In genomic region chr4:127965803-127966175, GRCh38 we compare ENCODE assay signal across 8 cellular contexts. TPM values are rescaled to one million over a fixed set of nuclear protein-coding genes. Genes with fewer than 3 reads are reported as not detected.
A peak's percentile ranks its signal among the peaks of the same experiment; 100 is the strongest.
DNase-seq lines count a peak whose midpoint lies in the region; TF ChIP-seq lines count a peak whose summit lies in the region.

No MANE protein-coding gene starts in this region.

- no peaks in the 10 kb centered on the region; a peak in 1 of 5 replicates for H3K9me3 Mint-ChIP-seq in H9
- H3K9me3 Mint-ChIP-seq in brain, result peaks cover 0 to 5% (median 3%) of the 10 kb centered on the region in 5 experiments

- no peak overlapping the region for H4K5ac ChIP-seq in H9 (ENCODE audit: insufficient read length, low read depth, low read length)

- H3K27me3 Mint-ChIP-seq in H9 (ENCODE audit: low read depth), result no peaks in the 10 kb centered on the region
- H3K27me3 Mint-ChIP-seq in brain, result peaks cover 13% of the 10 kb centered on the region

- H2BK20ac ChIP-seq in H9 (ENCODE audit: low read depth, low read length, poor library complexity, severe bottlenecking), result no peak overlapping the region

- no peak overlapping the region for H3K4ac ChIP-seq in H9 (ENCODE audit: low read depth, low read length)

- peak overlapping the region; percentile 91 for H3K4me2 ChIP-seq in H9 (ENCODE audit: insufficient read depth, insufficient read length, low read length)

- H3K27ac ChIP-seq in H9 (ENCODE audit: insufficient read length, low read depth, low read length), result peak overlapping the region; percentile 31

- peak overlapping the region; percentile 97 for H3K4me3 Mint-ChIP-seq in H9
- H3K4me3 Mint-ChIP-seq in brain, result peak overlapping the region; percentile 92 to 99 (median 97)

- no peak overlapping the region for H2BK12ac ChIP-seq in H9 (ENCODE audit: insufficient read length, low read depth, low read length)

- H3T11ph ChIP-seq in H9 (ENCODE audit: low read length), result no peak overlapping the region

- peak overlapping the region; percentile 79 for H3K9ac ChIP-seq in H9 (ENCODE audit: extremely low read depth, insufficient read length, low read length)

- H3K14ac ChIP-seq in H9 (ENCODE audit: insufficient read depth, low read length), result 0 out of 2 replicates have a peak overlapping the region, but pooled peaks have one; percentile 33

- peaks cover 13 to 17% (median 14%) of the 10 kb centered on the region in 3 experiments for H3K36me3 Mint-ChIP-seq in H9 (ENCODE audit: insufficient read depth in 1 of 3, low read depth in 3 of 3)
- H3K36me3 Mint-ChIP-seq in brain, result peaks cover 33% of the 10 kb centered on the region

- H3K36me3 ChIP-seq in MG63, result no peaks in the 10 kb centered on the region
- H3K36me3 ChIP-seq in kidney epithelial cell (ENCODE audit: control insufficient read depth, insufficient read depth, low read length), result no peaks in the 10 kb centered on the region

- H3K4me1 Mint-ChIP-seq in H9 (peaks cover 14 to 17% of the 10 kb centered on the region in 2 experiments), brain (peaks cover 58% of the 10 kb centered on the region)

- H2AFZ ChIP-seq in H9 (ENCODE audit: low read length), result no peak overlapping the region

- H2BK5ac ChIP-seq in H9 (ENCODE audit: insufficient read length, low read length), result no peak overlapping the region

- no peak overlapping the region for H3K56ac ChIP-seq in H9 (ENCODE audit: insufficient read length, low read depth, low read length)

- H3K4me1 ChIP-seq in H9 (ENCODE audit: insufficient read depth, low read length), result peaks cover 2% of the 10 kb centered on the region; the same call in 1 of the 2 replicates

- H2BK15ac ChIP-seq in H9 (ENCODE audit: low read depth, low read length), result no peak overlapping the region

- no peaks in the 10 kb centered on the region for H3K27me3 ChIP-seq in H9 (ENCODE audit: insufficient read depth, low read length)
- no peaks in the 10 kb centered on the region for H3K27me3 ChIP-seq in MG63
- no peaks in the 10 kb centered on the region for H3K27me3 ChIP-seq in kidney epithelial cell (ENCODE audit: control insufficient read depth, insufficient read depth, low read length)

- no CpG with 5 or more reads among the region's 15 CpGs for WGBS in H9 (ENCODE audit: extremely low coverage, insufficient read length, low lambda C conversion rate)

- H3K23ac ChIP-seq in H9 (ENCODE audit: insufficient read length, low read depth, low read length), result no peak overlapping the region

- H3K18ac ChIP-seq in H9 (ENCODE audit: insufficient read length, low read depth, low read length), result no peak overlapping the region

- H3K9me3 ChIP-seq in H9 (ENCODE audit: control insufficient read depth, low read depth, low read length), result no peaks in the 10 kb centered on the region
- no peaks in the 10 kb centered on the region for H3K9me3 ChIP-seq in MG63

- peaks cover 3% of the 10 kb centered on the region; the same call in 1 of the 2 replicates for H3K79me2 ChIP-seq in H9 (ENCODE audit: insufficient read depth, low read length)

- H4K91ac ChIP-seq in H9 (ENCODE audit: insufficient read length, low read depth, low read length), result no peak overlapping the region

- no peaks in the 10 kb centered on the region for H3K23me2 ChIP-seq in H9 (ENCODE audit: insufficient read length, low read depth, low read length, poor library complexity, severe bottlenecking)

- no peaks in the 10 kb centered on the region for H4K20me1 ChIP-seq in H9 (ENCODE audit: control insufficient read depth, insufficient read depth, insufficient read length)

- H3K27ac Mint-ChIP-seq in H9 (peak overlapping the region; percentile 95 to 98 (median 95)), brain (peak overlapping the region; percentile 97 to 99 (median 97))

- TF ChIP-seq CTCF in GM10266 (IDR thresholded peaks at IDR 0.05; ENCODE audit: control insufficient read depth, insufficient read depth, low read depth, missing control alignments), result no peak
- TF ChIP-seq CTCF in H9 (conservative IDR thresholded peaks at IDR 0.05), result no peak
- peak in 1 of 2 experiments; percentile 0 for TF ChIP-seq CTCF in brain (conservative IDR thresholded peaks at IDR 0.05)
- no peak for TF ChIP-seq CTCF in kidney epithelial cell (IDR thresholded peaks at IDR 0.05; ENCODE audit: insufficient read depth, low read length, poor library complexity, severe bottlenecking)

- H3K4me3 ChIP-seq in MG63 (peak overlapping the region; percentile 78), kidney epithelial cell (ENCODE audit: low read depth, low read length) (peak overlapping the region; percentile 76)

- DNase-seq in GM10266 (ENCODE audit: extremely low spot score), result peak; percentile 62
- DNase-seq in H9, result peak; percentile 75
- peak; percentile 15 for DNase-seq in MG63
- DNase-seq in UCSD-AML1 (lab: John Stamatoyannopoulos, UW; ENCODE audit: unreplicated experiment), result peak; percentile 62
- peak; percentile 18 for DNase-seq in kidney epithelial cell (ENCODE audit: low read depth)
- DNase-seq in stimulated activated CD4-positive, alpha-beta T cell treated with anti-CD3 and anti-CD28 coated beads, Interleukin-2, amount 100 ng/mL, for 4 hours (ENCODE audit: low read depth), result peak; percentile 62
- DNase-seq in T1000 (lab: John Stamatoyannopoulos, UW), result no peak

- no peak overlapping the region for H2BK120ac ChIP-seq in H9 (ENCODE audit: low read depth, low read length, poor library complexity, severe bottlenecking)

- H3K79me1 ChIP-seq in H9 (ENCODE audit: insufficient read depth, low read depth, low read length, poor library complexity, severe bottlenecking), result no peaks in the 10 kb centered on the region

- no peak overlapping the region for H2AK5ac ChIP-seq in H9 (ENCODE audit: insufficient read length, low read length)

- no peak overlapping the region for H4K8ac ChIP-seq in H9 (replicated peaks; ENCODE audit: insufficient read length, low read depth, low read length)

RNA-seq across cellular contexts. Expression of gene ABHD18, which starts 0.6 kb away (rescaled TPM):
- total RNA-seq in H9 (2021), result 16.3 and 16.5 TPM in 2 replicates
- 2.9 and 3.6 TPM in 2 replicates for total RNA-seq in MG63 (2014; rRNA removed; shearing (Covaris generic); ENCODE audit: low replicate concordance)
- 2.5 TPM for polyA plus RNA-seq in brain (ENCODE audit: insufficient read depth, low read depth, low replicate concordance)
- total RNA-seq in kidney epithelial cell, result 8.4 and 11.0 TPM in 2 replicates

RNA-seq across cellular contexts. Expression of gene MFSD8, which starts 0.8 kb away (rescaled TPM):
- 24.0 and 24.8 TPM in 2 replicates for total RNA-seq in H9 (2021)
- total RNA-seq in MG63 (2014; rRNA removed; shearing (Covaris generic); ENCODE audit: low replicate concordance), result 6.6 and 11.8 TPM in 2 replicates
- 3.4 TPM for polyA plus RNA-seq in brain (ENCODE audit: insufficient read depth, low read depth, low replicate concordance)
- 20.2 and 27.2 TPM in 2 replicates for total RNA-seq in kidney epithelial cell
